ENCODE assay signal across 1 cellular context in the genomic region with DNA sequence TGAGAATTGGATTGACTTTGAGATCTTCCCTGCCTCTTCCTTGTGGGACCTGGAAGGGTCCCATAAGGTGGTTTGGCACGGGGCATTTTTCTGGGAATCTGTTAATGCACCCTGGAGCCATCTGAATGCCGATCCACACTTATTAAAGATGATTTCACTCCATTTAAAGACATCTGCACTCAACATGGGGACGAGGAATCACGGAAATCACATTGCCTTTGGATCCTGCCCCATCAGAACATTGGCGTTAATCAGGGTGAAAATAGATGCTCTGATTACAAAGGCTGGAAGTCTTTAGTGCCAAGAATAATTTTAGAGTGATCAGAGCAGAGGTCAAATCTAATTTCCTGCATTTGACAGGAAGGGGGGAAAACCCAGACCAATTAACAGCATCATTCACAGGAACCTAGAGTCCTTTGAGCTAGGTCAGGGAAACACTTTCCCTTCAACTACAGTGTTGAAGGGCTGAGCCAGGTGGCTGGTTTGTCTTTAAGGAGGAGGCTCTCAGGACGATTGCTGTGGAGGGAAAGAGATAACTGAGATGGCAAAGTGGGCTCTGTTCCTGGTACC.
TF ChIP-seq lines count a peak whose summit lies in the region.

No MANE protein-coding gene starts in this region.

TF ChIP-seq in GM23338, 12 proteins besides CTCF, POLR2A, EP300 and RAD21 (continued from another document):
- TF ChIP-seq, protein P1, sequence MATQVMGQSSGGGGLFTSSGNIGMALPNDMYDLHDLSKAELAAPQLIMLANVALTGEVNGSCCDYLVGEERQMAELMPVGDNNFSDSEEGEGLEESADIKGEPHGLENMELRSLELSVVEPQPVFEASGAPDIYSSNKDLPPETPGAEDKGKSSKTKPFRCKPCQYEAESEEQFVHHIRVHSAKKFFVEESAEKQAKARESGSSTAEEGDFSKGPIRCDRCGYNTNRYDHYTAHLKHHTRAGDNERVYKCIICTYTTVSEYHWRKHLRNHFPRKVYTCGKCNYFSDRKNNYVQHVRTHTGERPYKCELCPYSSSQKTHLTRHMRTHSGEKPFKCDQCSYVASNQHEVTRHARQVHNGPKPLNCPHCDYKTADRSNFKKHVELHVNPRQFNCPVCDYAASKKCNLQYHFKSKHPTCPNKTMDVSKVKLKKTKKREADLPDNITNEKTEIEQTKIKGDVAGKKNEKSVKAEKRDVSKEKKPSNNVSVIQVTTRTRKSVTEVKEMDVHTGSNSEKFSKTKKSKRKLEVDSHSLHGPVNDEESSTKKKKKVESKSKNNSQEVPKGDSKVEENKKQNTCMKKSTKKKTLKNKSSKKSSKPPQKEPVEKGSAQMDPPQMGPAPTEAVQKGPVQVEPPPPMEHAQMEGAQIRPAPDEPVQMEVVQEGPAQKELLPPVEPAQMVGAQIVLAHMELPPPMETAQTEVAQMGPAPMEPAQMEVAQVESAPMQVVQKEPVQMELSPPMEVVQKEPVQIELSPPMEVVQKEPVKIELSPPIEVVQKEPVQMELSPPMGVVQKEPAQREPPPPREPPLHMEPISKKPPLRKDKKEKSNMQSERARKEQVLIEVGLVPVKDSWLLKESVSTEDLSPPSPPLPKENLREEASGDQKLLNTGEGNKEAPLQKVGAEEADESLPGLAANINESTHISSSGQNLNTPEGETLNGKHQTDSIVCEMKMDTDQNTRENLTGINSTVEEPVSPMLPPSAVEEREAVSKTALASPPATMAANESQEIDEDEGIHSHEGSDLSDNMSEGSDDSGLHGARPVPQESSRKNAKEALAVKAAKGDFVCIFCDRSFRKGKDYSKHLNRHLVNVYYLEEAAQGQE (IDR thresholded peaks at IDR 0.05; ENCODE audit: unreplicated experiment): no peak
- TF ChIP-seq CREB1 (CRISPR knock-in tag; IDR thresholded peaks at IDR 0.05; ENCODE audit: low read depth) (no peak), ETS1 (IDR thresholded peaks at IDR 0.05) (no peak), STAT1 (IDR thresholded peaks at IDR 0.05; ENCODE audit: unreplicated experiment) (no peak), EZH2phosphoT487 (IDR thresholded peaks at IDR 0.05; ENCODE audit: unreplicated experiment) (no peak), NANOG (IDR thresholded peaks at IDR 0.05; ENCODE audit: borderline replicate concordance) (no peak), ZNF114 (CRISPR knock-in tag; IDR thresholded peaks at IDR 0.05) (no peak), POLR2AphosphoS5 (IDR thresholded peaks at IDR 0.05; ENCODE audit: low read depth) (no peak)
- TF ChIP-seq, protein P2, sequence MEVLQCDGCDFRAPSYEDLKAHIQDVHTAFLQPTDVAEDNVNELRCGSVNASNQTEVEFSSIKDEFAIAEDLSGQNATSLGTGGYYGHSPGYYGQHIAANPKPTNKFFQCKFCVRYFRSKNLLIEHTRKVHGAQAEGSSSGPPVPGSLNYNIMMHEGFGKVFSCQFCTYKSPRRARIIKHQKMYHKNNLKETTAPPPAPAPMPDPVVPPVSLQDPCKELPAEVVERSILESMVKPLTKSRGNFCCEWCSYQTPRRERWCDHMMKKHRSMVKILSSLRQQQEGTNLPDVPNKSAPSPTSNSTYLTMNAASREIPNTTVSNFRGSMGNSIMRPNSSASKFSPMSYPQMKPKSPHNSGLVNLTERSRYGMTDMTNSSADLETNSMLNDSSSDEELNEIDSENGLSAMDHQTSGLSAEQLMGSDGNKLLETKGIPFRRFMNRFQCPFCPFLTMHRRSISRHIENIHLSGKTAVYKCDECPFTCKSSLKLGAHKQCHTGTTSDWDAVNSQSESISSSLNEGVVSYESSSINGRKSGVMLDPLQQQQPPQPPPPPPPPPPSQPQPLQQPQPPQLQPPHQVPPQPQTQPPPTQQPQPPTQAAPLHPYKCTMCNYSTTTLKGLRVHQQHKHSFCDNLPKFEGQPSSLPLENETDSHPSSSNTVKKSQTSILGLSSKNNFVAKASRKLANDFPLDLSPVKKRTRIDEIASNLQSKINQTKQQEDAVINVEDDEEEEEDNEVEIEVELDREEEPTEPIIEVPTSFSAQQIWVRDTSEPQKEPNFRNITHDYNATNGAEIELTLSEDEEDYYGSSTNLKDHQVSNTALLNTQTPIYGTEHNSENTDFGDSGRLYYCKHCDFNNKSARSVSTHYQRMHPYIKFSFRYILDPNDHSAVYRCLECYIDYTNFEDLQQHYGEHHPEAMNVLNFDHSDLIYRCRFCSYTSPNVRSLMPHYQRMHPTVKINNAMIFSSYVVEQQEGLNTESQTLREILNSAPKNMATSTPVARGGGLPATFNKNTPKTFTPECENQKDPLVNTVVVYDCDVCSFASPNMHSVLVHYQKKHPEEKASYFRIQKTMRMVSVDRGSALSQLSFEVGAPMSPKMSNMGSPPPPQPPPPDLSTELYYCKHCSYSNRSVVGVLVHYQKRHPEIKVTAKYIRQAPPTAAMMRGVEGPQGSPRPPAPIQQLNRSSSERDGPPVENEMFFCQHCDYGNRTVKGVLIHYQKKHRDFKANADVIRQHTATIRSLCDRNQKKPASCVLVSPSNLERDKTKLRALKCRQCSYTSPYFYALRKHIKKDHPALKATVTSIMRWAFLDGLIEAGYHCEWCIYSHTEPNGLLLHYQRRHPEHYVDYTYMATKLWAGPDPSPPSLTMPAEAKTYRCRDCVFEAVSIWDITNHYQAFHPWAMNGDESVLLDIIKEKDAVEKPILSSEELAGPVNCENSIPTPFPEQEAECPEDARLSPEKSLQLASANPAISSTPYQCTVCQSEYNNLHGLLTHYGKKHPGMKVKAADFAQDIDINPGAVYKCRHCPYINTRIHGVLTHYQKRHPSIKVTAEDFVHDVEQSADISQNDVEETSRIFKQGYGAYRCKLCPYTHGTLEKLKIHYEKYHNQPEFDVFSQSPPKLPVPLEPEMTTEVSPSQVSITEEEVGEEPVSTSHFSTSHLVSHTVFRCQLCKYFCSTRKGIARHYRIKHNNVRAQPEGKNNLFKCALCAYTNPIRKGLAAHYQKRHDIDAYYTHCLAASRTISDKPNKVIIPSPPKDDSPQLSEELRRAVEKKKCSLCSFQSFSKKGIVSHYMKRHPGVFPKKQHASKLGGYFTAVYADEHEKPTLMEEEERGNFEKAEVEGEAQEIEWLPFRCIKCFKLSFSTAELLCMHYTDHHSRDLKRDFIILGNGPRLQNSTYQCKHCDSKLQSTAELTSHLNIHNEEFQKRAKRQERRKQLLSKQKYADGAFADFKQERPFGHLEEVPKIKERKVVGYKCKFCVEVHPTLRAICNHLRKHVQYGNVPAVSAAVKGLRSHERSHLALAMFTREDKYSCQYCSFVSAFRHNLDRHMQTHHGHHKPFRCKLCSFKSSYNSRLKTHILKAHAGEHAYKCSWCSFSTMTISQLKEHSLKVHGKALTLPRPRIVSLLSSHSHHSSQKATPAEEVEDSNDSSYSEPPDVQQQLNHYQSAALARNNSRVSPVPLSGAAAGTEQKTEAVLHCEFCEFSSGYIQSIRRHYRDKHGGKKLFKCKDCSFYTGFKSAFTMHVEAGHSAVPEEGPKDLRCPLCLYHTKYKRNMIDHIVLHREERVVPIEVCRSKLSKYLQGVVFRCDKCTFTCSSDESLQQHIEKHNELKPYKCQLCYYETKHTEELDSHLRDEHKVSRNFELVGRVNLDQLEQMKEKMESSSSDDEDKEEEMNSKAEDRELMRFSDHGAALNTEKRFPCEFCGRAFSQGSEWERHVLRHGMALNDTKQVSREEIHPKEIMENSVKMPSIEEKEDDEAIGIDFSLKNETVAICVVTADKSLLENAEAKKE (CRISPR knock-in tag; IDR thresholded peaks at IDR 0.05): no peak
